In the genomic region with DNA sequence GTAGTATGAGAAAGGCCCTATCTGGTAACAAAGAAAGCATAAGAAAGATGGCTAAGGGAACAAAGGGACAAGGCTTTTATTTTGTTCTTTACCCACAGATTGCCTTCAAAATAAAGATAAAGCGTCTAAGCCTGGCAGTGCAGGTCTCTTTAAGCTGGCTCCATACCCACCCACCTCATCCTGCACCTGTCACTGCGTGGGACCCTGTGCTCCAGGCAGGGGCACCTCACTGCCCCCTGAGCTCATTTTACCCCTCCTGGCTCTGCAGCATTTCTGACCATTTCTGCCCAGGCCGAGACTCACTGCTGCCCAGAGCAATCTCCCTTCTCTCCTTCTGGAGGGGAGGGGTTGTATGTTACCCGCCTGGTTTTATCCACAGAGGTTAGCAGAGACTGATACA, we compare ENCODE assay signal across 12 cellular contexts. TPM values are rescaled to one million over a fixed set of nuclear protein-coding genes. Genes with fewer than 3 reads are reported as not detected.
DNase-seq lines count a peak whose midpoint lies in the region; ATAC-seq, FAIRE-seq and TF ChIP-seq lines count a peak whose summit lies in the region.
"Had no signal": no experiment of that assay in that cellular context is flagged by ENCODE, and none has a peak within 500 bp of the region (broad histone marks: within the 10 kb centered on the region; RNA-seq: fewer than 3 reads in every experiment).

No MANE protein-coding gene starts in this region.

- no peaks in the 10 kb centered on the region for H4K20me1 ChIP-seq in GM12878 (ENCODE audit: control insufficient read depth, insufficient read depth)

- POLR2A ChIA-PET in GM12878 (lab: Charles Lee): no interaction called here

- TF ChIP-seq RAD21 in GM12878 (IDR thresholded peaks at IDR 0.05; ENCODE audit: insufficient read depth, low read depth, low read length): no peak

- H3K27me3 Mint-ChIP-seq in nephron (ENCODE audit: low read depth): peaks cover 4% of the 10 kb centered on the region

- 39% methylated on average over 4 of the region's 4 CpGs for WGBS in GM12878 (ENCODE audit: insufficient coverage, insufficient replicate concordance, low lambda C conversion rate, missing lambda C conversion rate)

- TF ChIP-seq CTCF in 22Rv1 (IDR thresholded peaks at IDR 0.05) (no peak), GM12878 (IDR thresholded peaks at IDR 0.05 in 2 of 3, conservative IDR thresholded peaks at IDR 0.05 in 1 of 3; ENCODE audit: control insufficient read depth in 2 of 3, extremely low read depth in 1 of 3, insufficient read depth in 1 of 3, low read depth in 3 of 3, low read length in 3 of 3) (no peak), nephron (IDR thresholded peaks at IDR 0.05; ENCODE audit: unreplicated experiment in 3 of 3) (no peak)

- H3K9ac ChIP-seq in GM12878 (ENCODE audit: control insufficient read depth, insufficient read depth, low read length): no peak overlapping the region; the same call in 1 of the 2 replicates

- peak overlapping the region; percentile 89; the same call in 1 of the 2 replicates for H3K4me2 ChIP-seq in GM12878 (ENCODE audit: control insufficient read depth, insufficient read depth)

- H3K4me1 Mint-ChIP-seq in nephron: peaks cover 30% of the 10 kb centered on the region

- no peaks in the 10 kb centered on the region for H3K27me3 ChIP-seq in GM12878 (replicated peaks in 1 of 2; ENCODE audit: control insufficient read depth in 2 of 2, insufficient read depth in 2 of 2, low read length in 1 of 2)

- no TSS peak for BruUV-seq in GM12878 (replicated peaks; lab: Mats Ljungman, UMichigan)

- H3K79me2 ChIP-seq in GM12878 (ENCODE audit: control insufficient read depth, insufficient read depth, low read length): peaks cover 1% of the 10 kb centered on the region

- TF ChIP-seq EP300 in GM12878 (IDR thresholded peaks at IDR 0.05; ENCODE audit: borderline replicate concordance in 1 of 2, control insufficient read depth in 1 of 2, low read depth in 2 of 2, low read length in 2 of 2): no peak

- RAD21 ChIA-PET in GM12878 (lab: Charles Lee; ENCODE audit: unreplicated experiment): no interaction called here

- intact Hi-C loops in GM12878 (cut with micrococcal nuclease; ENCODE audit: unreplicated experiment): no loop called here

- peaks cover 7% of the 10 kb centered on the region for H3K4me1 ChIP-seq in GM12878 (ENCODE audit: control insufficient read depth, insufficient read depth, low read length)

- peak; percentile 1 for DNase-seq in H4 (ENCODE audit: low spot score)
- DNase-seq in GM12878 (ENCODE audit: low read depth, low spot score): no peak
- DNase-seq in NOMO-1 (lab: John Stamatoyannopoulos, UW; ENCODE audit: unreplicated experiment in 2 of 2): no peak
- no peak for DNase-seq in NCI-H1436 (lab: John Stamatoyannopoulos, UW)
- DNase-seq in AG08395 (ENCODE audit: low spot score): no peak
- DNase-seq: activated CD4-positive, CD25-positive, alpha-beta regulatory T cell; NCI-H82 had no signal

- CTCF ChIA-PET in GM12878 (lab: Yijun Ruan, JAX): no interaction called here

- no peak for TF ChIP-seq POLR2A in GM12878 (IDR thresholded peaks at IDR 0.05; ENCODE audit: low read depth, low read length)

- peak overlapping the region; percentile 89 to 93 (median 92) for H3K4me3 Mint-ChIP-seq in nephron

- H3K27ac Mint-ChIP-seq in nephron: peak overlapping the region; percentile 94 to 95 (median 95)

- H3K4me3 ChIP-seq in GM12878: peak overlapping the region; percentile 75; the same call in 1 of the 2 replicates

- SMC1A ChIA-PET in GM12878 (lab: Charles Lee; ENCODE audit: uncharacterized antibody, unreplicated experiment): no interaction called here

- H3K9me3 ChIP-seq in GM12878 (replicated peaks; ENCODE audit: control insufficient read depth, insufficient read depth, low read length): no peaks in the 10 kb centered on the region; the same call in 2 of the 3 replicates

- in situ Hi-C loops in GM12878 (cut with MboI): no loop called here

- H3K9me3 Mint-ChIP-seq in nephron: peaks cover 5% of the 10 kb centered on the region

- H3K27ac ChIP-seq in 22Rv1: peak overlapping the region; percentile 83; the same call in 1 of the 2 replicates
- no peak overlapping the region for H3K27ac ChIP-seq in GM12878 (ENCODE audit: control insufficient read depth, insufficient read depth)

- peaks cover 5% of the 10 kb centered on the region for H3K36me3 Mint-ChIP-seq in nephron (ENCODE audit: low read depth)

- ATAC-seq in GM12878: no peak
- no peak for ATAC-seq in GM19328 (IDR thresholded peaks at IDR 0.05; ENCODE audit: unreplicated experiment)

- no peak overlapping the region for H2AFZ ChIP-seq in GM12878 (ENCODE audit: control insufficient read depth, low read depth, low read length)

- no peaks in the 10 kb centered on the region for H3K36me3 ChIP-seq in GM12878 (ENCODE audit: control insufficient read depth in 2 of 2, insufficient read depth in 2 of 2, low read length in 1 of 2)

- no peak for FAIRE-seq in GM12878 (lab: Jason Lieb, UNC)
- FAIRE-seq: D721Med had no signal

TF ChIP-seq in GM12878, 131 proteins besides CTCF, POLR2A, EP300 and RAD21:
- TF ChIP-seq YBX1 (IDR thresholded peaks at IDR 0.05) (no peak), TARDBP (IDR thresholded peaks at IDR 0.05; ENCODE audit: borderline replicate concordance) (no peak), RUNX3 (IDR thresholded peaks at IDR 0.05; ENCODE audit: low read length) (no peak)
- TF ChIP-seq, protein P1, sequence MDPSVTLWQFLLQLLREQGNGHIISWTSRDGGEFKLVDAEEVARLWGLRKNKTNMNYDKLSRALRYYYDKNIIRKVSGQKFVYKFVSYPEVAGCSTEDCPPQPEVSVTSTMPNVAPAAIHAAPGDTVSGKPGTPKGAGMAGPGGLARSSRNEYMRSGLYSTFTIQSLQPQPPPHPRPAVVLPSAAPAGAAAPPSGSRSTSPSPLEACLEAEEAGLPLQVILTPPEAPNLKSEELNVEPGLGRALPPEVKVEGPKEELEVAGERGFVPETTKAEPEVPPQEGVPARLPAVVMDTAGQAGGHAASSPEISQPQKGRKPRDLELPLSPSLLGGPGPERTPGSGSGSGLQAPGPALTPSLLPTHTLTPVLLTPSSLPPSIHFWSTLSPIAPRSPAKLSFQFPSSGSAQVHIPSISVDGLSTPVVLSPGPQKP (IDR thresholded peaks at IDR 0.05; ENCODE audit: low read depth, low read length): no peak
- TF ChIP-seq, protein P2, sequence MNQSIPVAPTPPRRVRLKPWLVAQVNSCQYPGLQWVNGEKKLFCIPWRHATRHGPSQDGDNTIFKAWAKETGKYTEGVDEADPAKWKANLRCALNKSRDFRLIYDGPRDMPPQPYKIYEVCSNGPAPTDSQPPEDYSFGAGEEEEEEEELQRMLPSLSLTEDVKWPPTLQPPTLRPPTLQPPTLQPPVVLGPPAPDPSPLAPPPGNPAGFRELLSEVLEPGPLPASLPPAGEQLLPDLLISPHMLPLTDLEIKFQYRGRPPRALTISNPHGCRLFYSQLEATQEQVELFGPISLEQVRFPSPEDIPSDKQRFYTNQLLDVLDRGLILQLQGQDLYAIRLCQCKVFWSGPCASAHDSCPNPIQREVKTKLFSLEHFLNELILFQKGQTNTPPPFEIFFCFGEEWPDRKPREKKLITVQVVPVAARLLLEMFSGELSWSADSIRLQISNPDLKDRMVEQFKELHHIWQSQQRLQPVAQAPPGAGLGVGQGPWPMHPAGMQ (IDR thresholded peaks at IDR 0.05; ENCODE audit: borderline replicate concordance): no peak

RNA-seq across cellular contexts. Expression of a gene that starts 1.7 kb away (rescaled TPM):
- 13.6 and 22.0 TPM in 2 replicates for total RNA-seq in H4 (2014; rRNA removed; shearing (Covaris generic))
- 1.8 and 2.1 TPM in 2 replicates for total RNA-seq in GM12878 (2013; cell fraction: nucleolus; rRNA removed)
- total RNA-seq in GM12878 (2014; rRNA removed): 7.2 and 10.0 TPM in 2 replicates
- 7.8 and 7.9 TPM in 2 replicates for total RNA-seq in GM12878 (2014; rRNA removed; fragmentation: Illumina TruSeq; extraction: Trizol)
- total RNA-seq in GM12878 (2021): 5.9 and 6.1 TPM in 2 replicates
- polyA plus RNA-seq in GM12878 (2011; ENCODE audit: low read depth): 1.7 TPM
- polyA plus RNA-seq in GM12878 (2011; rRNA removed): 2.9 and 3.4 TPM in 2 replicates
- 2.1 and 2.3 TPM in 2 replicates for polyA plus RNA-seq in GM12878 (2011; cell fraction: cytosol; rRNA removed)
- polyA plus RNA-seq in GM12878 (2011; cell fraction: nucleus; rRNA removed): 2.7 and 3.8 TPM in 2 replicates
- 1.9 and 2.2 TPM in 2 replicates for polyA plus RNA-seq in GM12878 (2012)
- polyA plus RNA-seq in GM12878 (2014; fragmentation: Illumina TruSeq; extraction: Trizol): 7.0 and 8.4 TPM in 2 replicates
- 1 to 10 TPM; 1.2 to 1.3 TPM for polyA plus RNA-seq in GM12878 (2014; fragmentation: Nextera tagmentation; extraction: Ambion mirVana)
- 7.1 and 7.3 TPM in 2 replicates for polyA plus RNA-seq in GM12878 (2014; rRNA removed)
- 1 to 10 TPM; 6.7 to 8.2 TPM for polyA plus RNA-seq in GM12878 (2016; fragmentation: Nextera tagmentation; extraction: Ambion mirVana)
- 2.1 and 2.4 TPM in 2 replicates for polyA minus RNA-seq in GM12878 (2011; rRNA and poly(A)+ RNA removed)
- 0.67 and 0.73 TPM in 2 replicates for polyA minus RNA-seq in GM12878 (2011; cell fraction: cytosol; rRNA and poly(A)+ RNA removed)
- polyA minus RNA-seq in GM12878 (2011; cell fraction: nucleus; rRNA and poly(A)+ RNA removed): 3.1 and 4.8 TPM in 2 replicates

RNA-seq across cellular contexts. Expression of a gene that starts 37.7 kb away (rescaled TPM):
- total RNA-seq in H4 (2014; rRNA removed; shearing (Covaris generic)): 0.17 TPM in 1 of 2 replicates, not detected in the other
- total RNA-seq in GM12878 (2013; cell fraction: nucleolus; rRNA removed): not detected in 2 replicates
- total RNA-seq in GM12878 (2014; rRNA removed) (not detected in 2 replicates), GM12878 (2014; rRNA removed; fragmentation: Illumina TruSeq; extraction: Trizol) (not detected in 2 replicates), GM12878 (2021) (not detected in 2 replicates)
- polyA plus RNA-seq in GM12878 (2011; ENCODE audit: low read depth): not detected
- polyA plus RNA-seq in GM12878 (2011; rRNA removed) (0.04 TPM in 1 of 2 replicates, not detected in the other), GM12878 (2014; fragmentation: Illumina TruSeq; extraction: Trizol) (not detected in 2 replicates), GM12878 (2014; fragmentation: Nextera tagmentation; extraction: Ambion mirVana) (not detected), GM12878 (2014; rRNA removed) (not detected in 2 replicates), GM12878 (2016; fragmentation: Nextera tagmentation; extraction: Ambion mirVana) (not detected)
- not detected in 2 replicates for polyA plus RNA-seq in GM12878 (2011; cell fraction: cytosol; rRNA removed)
- polyA plus RNA-seq in GM12878 (2011; cell fraction: nucleus; rRNA removed): 0.12 and 0.22 TPM in 2 replicates
- polyA plus RNA-seq in GM12878 (2012): 0.06 TPM in 1 of 2 replicates, not detected in the other
- polyA minus RNA-seq in GM12878 (2011; rRNA and poly(A)+ RNA removed): not detected in 2 replicates
- polyA minus RNA-seq in GM12878 (2011; cell fraction: cytosol; rRNA and poly(A)+ RNA removed): not detected in 2 replicates
- not detected in 2 replicates for polyA minus RNA-seq in GM12878 (2011; cell fraction: nucleus; rRNA and poly(A)+ RNA removed)
- total RNA-seq: HT1080 had no signal
